In genomic region chr16:5867250-5867649, GRCh38 we compare ENCODE assay signal across 20 cellular contexts.
DNase-seq lines count a peak whose midpoint lies in the region; ATAC-seq, FAIRE-seq and TF ChIP-seq lines count a peak whose summit lies in the region.
"Had no signal": no experiment of that assay in that cellular context is flagged by ENCODE, and none has a peak within 500 bp of the region (broad histone marks: within the 10 kb centered on the region; RNA-seq: fewer than 3 reads in every experiment).

No MANE protein-coding gene starts in this region.

- H3K27ac ChIP-seq in BLaER1 (no peak overlapping the region), H1 (ENCODE audit: low read depth, low read length) (no peak overlapping the region)
- H3K27ac ChIP-seq: 22Rv1, A549, HL-60 had no signal

- no peaks in the 10 kb centered on the region for H3K27me3 ChIP-seq in BLaER1
- no peaks in the 10 kb centered on the region; a peak in 1 of 7 replicates for H3K27me3 ChIP-seq in H1 (replicated peaks in 1 of 4; ENCODE audit: control insufficient read depth in 3 of 4, extremely low read depth in 1 of 4, insufficient read depth in 3 of 4, low read length in 3 of 4)

- H3K4me1 Mint-ChIP-seq in activated T-helper 17 cell treated with anti-CD3 and anti-CD28 coated beads, Interleukin-2, amount 50 U/mL, for 72 hours, result no peaks in the 10 kb centered on the region

- no peak overlapping the region for H3K56ac ChIP-seq in H1 (replicated peaks; ENCODE audit: insufficient read length, low read depth, low read length)

- H2AFZ ChIP-seq in H1 (ENCODE audit: low read length), result no peak overlapping the region

- no peak overlapping the region for H2BK12ac ChIP-seq in H1 (ENCODE audit: low read depth, low read length)

- no peak overlapping the region for H3K4me3 Mint-ChIP-seq in activated T-helper 17 cell treated with anti-CD3 and anti-CD28 coated beads, Interleukin-2, amount 50 U/mL, for 72 hours
- H3K4me3 Mint-ChIP-seq: CD8-positive, alpha-beta T cell had no signal

- peak overlapping the region; percentile 20; the same call in 1 of the 2 replicates for H3K4me2 ChIP-seq in BLaER1
- no peak overlapping the region for H3K4me2 ChIP-seq in H1 (ENCODE audit: insufficient read depth in 1 of 2, low read depth in 2 of 2, low read length in 2 of 2)
- H3K4me2 ChIP-seq: A549 had no signal

- H3K23ac ChIP-seq in H1 (ENCODE audit: insufficient read length), result no peak overlapping the region

- POLR2A ChIA-PET in H1 (lab: Charles Lee; ENCODE audit: partially characterized antibody), result no interaction called here

- H4K5ac ChIP-seq in H1 (ENCODE audit: insufficient read length, low read depth, low read length), result no peak overlapping the region

- H3K9me3 Mint-ChIP-seq in activated T-helper 17 cell treated with anti-CD3 and anti-CD28 coated beads, Interleukin-2, amount 50 U/mL, for 72 hours, result no peaks in the 10 kb centered on the region

- ATAC-seq in activated T-helper 17 cell treated with anti-CD3 and anti-CD28 coated beads, Interleukin-2, amount 50 U/mL, for 72 hours (replicated peaks), result no peak
- no peak for ATAC-seq in GM21528 (IDR thresholded peaks at IDR 0.05; ENCODE audit: low FRiP score, unreplicated experiment)
- ATAC-seq: A549; CD8-positive, alpha-beta T cell had no signal

- no peak overlapping the region for H2AK5ac ChIP-seq in H1 (ENCODE audit: low read depth, low read length)

- H2BK20ac ChIP-seq in H1 (ENCODE audit: low read length), result no peak overlapping the region

- no peak for TF ChIP-seq RAD21 in H1 (IDR thresholded peaks at IDR 0.05 in 1 of 2, conservative IDR thresholded peaks at IDR 0.05 in 1 of 2; ENCODE audit: low read depth in 2 of 2, low read length in 2 of 2)

- peak overlapping the region; percentile 27 for H4K91ac ChIP-seq in H1 (replicated peaks; ENCODE audit: insufficient read length, low read length)

- no peak overlapping the region for H3K18ac ChIP-seq in H1 (ENCODE audit: extremely low read depth, low read length)

- no peaks in the 10 kb centered on the region for H3K9me3 ChIP-seq in BLaER1
- H3K9me3 ChIP-seq in H1 (ENCODE audit: insufficient read depth in 2 of 2, low read depth in 1 of 2, low read length in 1 of 2), result no peaks in the 10 kb centered on the region
- H3K9me3 ChIP-seq: A549 had no signal

- H4K8ac ChIP-seq in H1 (ENCODE audit: extremely low read depth, insufficient read depth, low read length), result no peak overlapping the region

- no peak for TF ChIP-seq CTCF in H1 (IDR thresholded peaks at IDR 0.05; ENCODE audit: control extremely low read depth in 1 of 3, insufficient read depth in 1 of 3, low read depth in 1 of 3, low read length in 3 of 3)

- no peak for FAIRE-seq in H1 (lab: Jason Lieb, UNC)
- FAIRE-seq: A549, G401.6, GM12892, GM18507, H54 had no signal

- CTCF ChIA-PET in H1 (lab: Charles Lee; ENCODE audit: partially characterized antibody), result interaction anchor here (1.2 kb wide), 1 partner anchor 643 kb away, joined by 3 read pairs; no protein-coding TSS in a partner anchor

- WGBS in H1 (ENCODE audit: extremely low coverage in 1 of 2, insufficient coverage in 1 of 2, insufficient read length in 1 of 2, insufficient replicate concordance in 2 of 2, low coverage in 1 of 2, low lambda C conversion rate in 2 of 2, missing lambda C conversion rate in 1 of 2), 2 experiments, result 95% methylated on average over 7 of the region's 7 CpGs; no CpG with 5 or more reads in 1 of the 2 experiments

- peak; percentile 79 for DNase-seq in Jurkat, Clone E6-1 (ENCODE audit: low read depth, low spot score)
- DNase-seq in NCI-H748 treated with DMSO at 0.1 percent for 48 hours (lab: John Stamatoyannopoulos, UW) (peak; percentile 17), H1 (ENCODE audit: low read depth in 1 of 2, low spot score in 2 of 2) (no peak), kidney tubule cell (ENCODE audit: low spot score) (no peak)
- DNase-seq: AML-193; Calu3; CD8-positive, alpha-beta T cell; HCEC 1CT; IMR-90; KBM-7 had no signal

- no peak overlapping the region for H2BK5ac ChIP-seq in H1 (ENCODE audit: low read depth, low read length)

- H3K36me3 ChIP-seq in BLaER1 (no peaks in the 10 kb centered on the region), H1 (ENCODE audit: control insufficient read depth in 2 of 4, insufficient read depth in 4 of 4, low read length in 3 of 4) (no peaks in the 10 kb centered on the region)

- no peaks in the 10 kb centered on the region for H3K79me1 ChIP-seq in H1 (ENCODE audit: low read depth, low read length)

- H3K4ac ChIP-seq in H1 (replicated peaks; ENCODE audit: insufficient read length, low read depth, low read length), result no peak overlapping the region

- no peaks in the 10 kb centered on the region for H3K79me2 ChIP-seq in H1 (ENCODE audit: control insufficient read depth in 1 of 2, insufficient read depth in 2 of 2, low read length in 2 of 2)

- TF ChIP-seq POLR2A in H1 (IDR thresholded peaks at IDR 0.05; ENCODE audit: control extremely low read depth in 1 of 2, low read depth in 2 of 2, low read length in 2 of 2), result no peak

- no peak for TF ChIP-seq EP300 in H1 (IDR thresholded peaks at IDR 0.05; ENCODE audit: borderline replicate concordance in 1 of 2, low read depth in 2 of 2, low read length in 2 of 2)

- H3K23me2 ChIP-seq in H1 (ENCODE audit: low read depth, low read length), result no peaks in the 10 kb centered on the region

- H4K20me1 ChIP-seq in BLaER1 (no peaks in the 10 kb centered on the region), H1 (replicated peaks in 1 of 2; ENCODE audit: control insufficient read depth in 1 of 2, insufficient read depth in 2 of 2, low read length in 2 of 2) (no peaks in the 10 kb centered on the region)

- H2BK15ac ChIP-seq in H1 (ENCODE audit: low read length), result no peak overlapping the region

- H3K4me3 ChIP-seq in BLaER1 (no peak overlapping the region), H1 (ENCODE audit: extremely low read depth in 1 of 4, insufficient read depth in 2 of 4, low read depth in 3 of 4, low read length in 4 of 4) (no peak overlapping the region)
- H3K4me3 ChIP-seq in Jurkat, Clone E6-1 (ENCODE audit: low read length), result no peak overlapping the region
- H3K4me3 ChIP-seq: A549 had no signal

- H3K9ac ChIP-seq in BLaER1, result no peak overlapping the region
- no peak overlapping the region for H3K9ac ChIP-seq in H1 (replicated peaks in 1 of 4; ENCODE audit: extremely low read depth in 1 of 4, low read depth in 3 of 4, low read length in 3 of 4)

- no peak overlapping the region for H3K27ac Mint-ChIP-seq in activated T-helper 17 cell treated with anti-CD3 and anti-CD28 coated beads, Interleukin-2, amount 50 U/mL, for 72 hours
- H3K27ac Mint-ChIP-seq: CD8-positive, alpha-beta T cell had no signal

- no peaks in the 10 kb centered on the region for H3K27me3 Mint-ChIP-seq in activated T-helper 17 cell treated with anti-CD3 and anti-CD28 coated beads, Interleukin-2, amount 50 U/mL, for 72 hours

- no peaks in the 10 kb centered on the region for H3K36me3 Mint-ChIP-seq in activated T-helper 17 cell treated with anti-CD3 and anti-CD28 coated beads, Interleukin-2, amount 50 U/mL, for 72 hours (ENCODE audit: low read depth)
- H3K36me3 Mint-ChIP-seq: CD8-positive, alpha-beta T cell had no signal

- no peak overlapping the region for H2BK120ac ChIP-seq in H1 (replicated peaks; ENCODE audit: low read depth, low read length)

- H3K14ac ChIP-seq in H1 (ENCODE audit: insufficient read length), result no peak overlapping the region

- H3K4me1 ChIP-seq in BLaER1, result peaks cover 9% of the 10 kb centered on the region
- peaks cover 3 to 16% (median 4%) of the 10 kb centered on the region in 4 experiments; a peak in 5 of 7 replicates for H3K4me1 ChIP-seq in H1 (replicated peaks in 1 of 4; ENCODE audit: control insufficient read depth in 3 of 4, insufficient read depth in 4 of 4, low read length in 3 of 4)
- H3K4me1 ChIP-seq: A549 had no signal

TF ChIP-seq in H1, 55 proteins besides CTCF, POLR2A, EP300 and RAD21:
- TF ChIP-seq CBX5 (IDR thresholded peaks at IDR 0.05; ENCODE audit: low read depth, low read length), result no peak
- TF ChIP-seq SUZ12 (IDR thresholded peaks at IDR 0.05; ENCODE audit: low read length), result no peak
- TF ChIP-seq PHF8 (conservative IDR thresholded peaks at IDR 0.05; ENCODE audit: low read depth, low read length), result no peak
- TF ChIP-seq, protein P1, sequence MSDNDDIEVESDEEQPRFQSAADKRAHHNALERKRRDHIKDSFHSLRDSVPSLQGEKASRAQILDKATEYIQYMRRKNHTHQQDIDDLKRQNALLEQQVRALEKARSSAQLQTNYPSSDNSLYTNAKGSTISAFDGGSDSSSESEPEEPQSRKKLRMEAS (IDR thresholded peaks at IDR 0.05), result no peak
- no peak for TF ChIP-seq KDM4A (IDR thresholded peaks at IDR 0.05; ENCODE audit: low read depth, low read length, severe bottlenecking)
- TF ChIP-seq SIN3A (conservative IDR thresholded peaks at IDR 0.05 in 1 of 2, IDR thresholded peaks at IDR 0.05 in 1 of 2; ENCODE audit: low read depth in 1 of 2, low read length in 2 of 2), result no peak

Comparison
In these comparisons a context has a peak if more than half of its experiments do, and no peak if none do; other contexts are left out.
1. DNase-seq: peak in Jurkat, Clone E6-1 (single experiment) and NCI-H748 treated with DMSO at 0.1 percent for 48 hours (single experiment); none in H1 (0 of 2) and kidney tubule cell (single experiment).